In the genomic region with DNA sequence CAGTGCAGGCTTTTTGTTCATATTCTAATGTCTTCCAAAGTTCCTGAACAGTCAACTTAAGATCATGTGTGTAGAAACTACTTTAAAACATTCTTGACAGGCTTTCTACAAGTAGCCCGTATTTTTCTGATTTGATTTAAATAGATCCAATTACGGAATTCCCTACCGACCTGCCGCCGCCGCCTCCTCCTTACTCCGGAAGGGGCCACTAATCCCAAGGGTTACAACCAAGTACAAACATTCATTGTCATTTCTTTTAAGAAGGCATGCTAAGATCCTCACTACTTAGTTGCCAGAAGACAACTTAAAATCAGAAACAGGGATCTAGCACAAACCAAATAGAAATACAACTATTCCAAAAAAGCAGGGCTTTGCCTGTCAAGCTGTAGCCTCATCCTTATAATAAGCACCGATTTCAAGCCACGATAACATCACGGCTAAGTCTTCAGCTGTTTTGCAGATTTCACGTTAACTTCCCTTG, we compare ENCODE assay signal across 8 cellular contexts. TPM values are rescaled to one million over a fixed set of nuclear protein-coding genes. Genes with fewer than 3 reads are reported as not detected.
A peak's percentile ranks its signal among the peaks of the same experiment; 100 is the strongest.
DNase-seq lines count a peak whose midpoint lies in the region; ATAC-seq, FAIRE-seq and TF ChIP-seq lines count a peak whose summit lies in the region.

No MANE protein-coding gene starts in this region.

- CTCF ChIA-PET in HepG2 (lab: Yijun Ruan, JAX; ENCODE audit: low intra/inter-chr PET ratio, low total read pairs): no interaction called here

- peak overlapping the region; percentile 98 for H3K9ac ChIP-seq in HepG2 (ENCODE audit: insufficient read depth, low read depth, low read length)

- DNase-seq in COLO829 (ENCODE audit: low spot score) (peak; percentile 53), LNCaP clone FGC (ENCODE audit: low read depth) (no peak), brain pericyte (ENCODE audit: low read depth, low spot score) (peak; percentile 13), HepG2 (ENCODE audit: low spot score) (no peak), tibial nerve (ENCODE audit: low spot score in 2 of 2) (no peak)

- POLR2A ChIA-PET in HepG2 (lab: Yijun Ruan, JAX): interaction anchor here (1.5 to 2.3 kb wide), 3 partner anchors 19 to 108 kb away, joined by 4 to 15 read pairs (median 13); a partner anchor contains a TSS

- intact Hi-C loops in HepG2 (cut with micrococcal nuclease; ENCODE audit: unreplicated experiment): loop anchor here (2.0 kb wide), 2 partner anchors 25 to 107 kb away; no protein-coding TSS in a partner anchor

- TF ChIP-seq CTCF in LNCaP clone FGC (IDR thresholded peaks at IDR 0.05; ENCODE audit: control insufficient read depth, extremely low read depth, insufficient read depth) (no peak), HepG2 (CRISPR knock-in tag; IDR thresholded peaks at IDR 0.05) (no peak), tibial nerve (IDR thresholded peaks at IDR 0.05) (no peak)

- H3K4me2 ChIP-seq in HepG2 (ENCODE audit: low read depth, low read length): peak overlapping the region; percentile 98

- H3K9me3 ChIP-seq in HepG2 (ENCODE audit: low read length) (no peaks in the 10 kb centered on the region), tibial nerve (no peaks in the 10 kb centered on the region)

- H2AFZ ChIP-seq in HepG2 (ENCODE audit: low read length): no peak overlapping the region

- no peak for TF ChIP-seq RAD21 in HepG2 (CRISPR knock-in tag; IDR thresholded peaks at IDR 0.05)

- H3K4me3 ChIP-seq in LNCaP clone FGC (ENCODE audit: low read depth, low read length): peak overlapping the region; percentile 75
- peak overlapping the region; percentile 83 to 96 (median 93) for H3K4me3 ChIP-seq in HepG2 (replicated peaks in 1 of 3; ENCODE audit: insufficient read depth in 1 of 3, low read depth in 2 of 3, low read length in 3 of 3)
- H3K4me3 ChIP-seq in tibial nerve: peak overlapping the region; percentile 70 to 97 (median 74)

- FAIRE-seq in HepG2 (lab: Jason Lieb, UNC): no peak

- peaks cover 67% of the 10 kb centered on the region for H3K79me2 ChIP-seq in HepG2 (ENCODE audit: insufficient read depth, low read length)

- H3K27ac ChIP-seq in HepG2 (ENCODE audit: extremely low read length, insufficient read depth, low read length) (peak overlapping the region; percentile 93), tibial nerve (peak overlapping the region; percentile 68 to 99 (median 90))

- no peak for TF ChIP-seq POLR2A in HepG2 (IDR thresholded peaks at IDR 0.05; ENCODE audit: insufficient read depth in 1 of 2, low read depth in 2 of 2, low read length in 2 of 2)
- TF ChIP-seq POLR2A in tibial nerve (IDR thresholded peaks at IDR 0.05): no peak

- H3K27me3 ChIP-seq in HepG2 (ENCODE audit: control insufficient read depth in 1 of 2, insufficient read depth in 2 of 2, low read length in 2 of 2) (no peaks in the 10 kb centered on the region; a peak in 1 of 5 replicates), tibial nerve (no peaks in the 10 kb centered on the region)

- H3K4me1 ChIP-seq in HepG2 (ENCODE audit: insufficient read depth, low read length): peaks cover 66% of the 10 kb centered on the region
- peaks cover 3 to 48% (median 23%) of the 10 kb centered on the region in 4 donors for H3K4me1 ChIP-seq in tibial nerve

- BruUV-seq in HepG2 (replicated peaks; lab: Mats Ljungman, UMichigan): TSS peak; percentile 69

- under 1% methylated on average over 11 of the region's 11 CpGs for WGBS in HepG2 (ENCODE audit: low lambda C conversion rate)
- WGBS in tibial nerve, 2 donors: 0 to 1% methylated on average over 11 of the region's 11 CpGs

- in situ Hi-C loops in HepG2 (cut with HindIII; ENCODE audit: extremely low pct_ligation_motif_present, low pct_unique_long_range_greater_than_20kb): no loop called here

- no peak for TF ChIP-seq EP300 in HepG2 (IDR thresholded peaks at IDR 0.05; ENCODE audit: low read depth in 2 of 2, low read length in 2 of 2)
- no peak for TF ChIP-seq EP300 in HepG2 (CRISPR knock-in tag; IDR thresholded peaks at IDR 0.05; ENCODE audit: borderline replicate concordance)
- no peak for TF ChIP-seq EP300 in tibial nerve (IDR thresholded peaks at IDR 0.05)

- H3K36me3 ChIP-seq in HepG2 (replicated peaks in 1 of 2; ENCODE audit: control insufficient read depth in 1 of 2, insufficient read depth in 2 of 2, low read length in 2 of 2) (peaks cover 0 to 4% of the 10 kb centered on the region in 2 experiments; a peak in 1 of 5 replicates), tibial nerve (no peaks in the 10 kb centered on the region)

- peaks cover 41% of the 10 kb centered on the region for H4K20me1 ChIP-seq in HepG2 (ENCODE audit: insufficient read depth, low read length)

- ATAC-seq in HepG2 (peak; percentile 1), HG03095 (IDR thresholded peaks at IDR 0.05; ENCODE audit: unreplicated experiment) (no peak), GM21529 (IDR thresholded peaks at IDR 0.05; ENCODE audit: unreplicated experiment) (no peak), GM21619 (IDR thresholded peaks at IDR 0.05; ENCODE audit: unreplicated experiment) (no peak)

RNA-seq across cellular contexts. Expression of a gene that starts 0.8 kb away (rescaled TPM):
- total RNA-seq in HepG2 (2016; rRNA removed; fragmentation: Illumina TruSeq; extraction: Trizol) (78.2 and 125 TPM in 2 replicates), tibial nerve (10 to 100 TPM; 42.3 to 46.5 (median 45.1) TPM)
- 29.3 and 31.3 TPM in 2 replicates for total RNA-seq in HepG2 (2016; cell fraction: cytosol; rRNA removed; fragmentation: Illumina TruSeq; extraction: Trizol; ENCODE audit: low read depth)
- total RNA-seq in HepG2 (2016; cell fraction: insoluble cytoplasmic fraction; rRNA removed; fragmentation: Illumina TruSeq; extraction: Trizol): 75.2 and 121 TPM in 2 replicates
- total RNA-seq in HepG2 (2016; cell fraction: membrane; rRNA removed; fragmentation: Illumina TruSeq; extraction: Trizol): 44.0 and 44.1 TPM in 2 replicates
- 116 and 120 TPM in 2 replicates for total RNA-seq in HepG2 (2016; cell fraction: nucleus; rRNA removed; fragmentation: Illumina TruSeq; extraction: Trizol)
- polyA plus RNA-seq in HepG2 (2011; rRNA removed): 44.5 and 54.9 TPM in 2 replicates
- polyA plus RNA-seq in HepG2 (2011; cell fraction: cytosol; rRNA removed): 21.2 and 32.4 TPM in 2 replicates
- 28.0 and 34.3 TPM in 2 replicates for polyA plus RNA-seq in HepG2 (2011; cell fraction: nucleus; rRNA removed)
- polyA plus RNA-seq in HepG2 (2012): 37.7 and 54.6 TPM in 2 replicates
- 19.8 and 20.7 TPM in 2 replicates for polyA plus RNA-seq in HepG2 (2016; cell fraction: cytosol; fragmentation: Illumina TruSeq; extraction: Trizol; ENCODE audit: low read depth)
- polyA plus RNA-seq in HepG2 (2016; cell fraction: insoluble cytoplasmic fraction; fragmentation: Illumina TruSeq; extraction: Trizol; ENCODE audit: low read depth): 83.7 and 90.3 TPM in 2 replicates
- polyA plus RNA-seq in HepG2 (2016; cell fraction: membrane; fragmentation: Illumina TruSeq; extraction: Trizol; ENCODE audit: low read depth): 26.7 and 27.0 TPM in 2 replicates
- 48.5 and 54.4 TPM in 2 replicates for polyA plus RNA-seq in HepG2 (2016; cell fraction: nucleus; fragmentation: Illumina TruSeq; extraction: Trizol; ENCODE audit: insufficient read depth, low read depth)
- 27.8 and 38.2 TPM in 2 replicates for polyA minus RNA-seq in HepG2 (2011; rRNA and poly(A)+ RNA removed; ENCODE audit: low replicate concordance)
- polyA minus RNA-seq in HepG2 (2011; cell fraction: cytosol; rRNA and poly(A)+ RNA removed): 44.9 and 48.5 TPM in 2 replicates
- 188 and 197 TPM in 2 replicates for polyA minus RNA-seq in HepG2 (2011; cell fraction: nucleus; rRNA and poly(A)+ RNA removed)

RNA-seq across cellular contexts. Expression of a gene that starts 47.8 kb away (rescaled TPM):
- total RNA-seq in HepG2 (2016; rRNA removed; fragmentation: Illumina TruSeq; extraction: Trizol): 46.8 and 73.9 TPM in 2 replicates
- total RNA-seq in HepG2 (2016; cell fraction: cytosol; rRNA removed; fragmentation: Illumina TruSeq; extraction: Trizol; ENCODE audit: low read depth): 12.6 and 14.2 TPM in 2 replicates
- 48.2 and 65.2 TPM in 2 replicates for total RNA-seq in HepG2 (2016; cell fraction: insoluble cytoplasmic fraction; rRNA removed; fragmentation: Illumina TruSeq; extraction: Trizol)
- 60.9 and 67.5 TPM in 2 replicates for total RNA-seq in HepG2 (2016; cell fraction: membrane; rRNA removed; fragmentation: Illumina TruSeq; extraction: Trizol)
- total RNA-seq in HepG2 (2016; cell fraction: nucleus; rRNA removed; fragmentation: Illumina TruSeq; extraction: Trizol): 22.2 and 26.9 TPM in 2 replicates
- polyA plus RNA-seq in HepG2 (2011; rRNA removed): 22.3 and 26.9 TPM in 2 replicates
- 16.3 and 24.5 TPM in 2 replicates for polyA plus RNA-seq in HepG2 (2011; cell fraction: cytosol; rRNA removed)
- 8.2 and 10.7 TPM in 2 replicates for polyA plus RNA-seq in HepG2 (2011; cell fraction: nucleus; rRNA removed)
- polyA plus RNA-seq in HepG2 (2012): 46.9 and 47.5 TPM in 2 replicates
- 27.4 and 35.8 TPM in 2 replicates for polyA plus RNA-seq in HepG2 (2016; cell fraction: cytosol; fragmentation: Illumina TruSeq; extraction: Trizol; ENCODE audit: low read depth)
- 84.9 and 88.7 TPM in 2 replicates for polyA plus RNA-seq in HepG2 (2016; cell fraction: insoluble cytoplasmic fraction; fragmentation: Illumina TruSeq; extraction: Trizol; ENCODE audit: low read depth)
- polyA plus RNA-seq in HepG2 (2016; cell fraction: membrane; fragmentation: Illumina TruSeq; extraction: Trizol; ENCODE audit: low read depth): 69.2 and 75.1 TPM in 2 replicates
- 54.7 and 59.0 TPM in 2 replicates for polyA plus RNA-seq in HepG2 (2016; cell fraction: nucleus; fragmentation: Illumina TruSeq; extraction: Trizol; ENCODE audit: insufficient read depth, low read depth)
- 19.8 and 24.2 TPM in 2 replicates for polyA minus RNA-seq in HepG2 (2011; rRNA and poly(A)+ RNA removed; ENCODE audit: low replicate concordance)
- 14.4 and 17.2 TPM in 2 replicates for polyA minus RNA-seq in HepG2 (2011; cell fraction: cytosol; rRNA and poly(A)+ RNA removed)
- polyA minus RNA-seq in HepG2 (2011; cell fraction: nucleus; rRNA and poly(A)+ RNA removed): 12.0 and 12.3 TPM in 2 replicates
- total RNA-seq in tibial nerve: 10 to 100 TPM in 1 of 4 donors, 1 to 10 TPM in 3; 6.1 to 10.7 (median 7.8) TPM

Comparison
In these comparisons a context has a peak if more than half of its experiments do, and no peak if none do; other contexts are left out.
1. DNase-seq: peak in COLO829 (single experiment) and brain pericyte (single experiment); none in LNCaP clone FGC (single experiment), HepG2 (single experiment) and tibial nerve (0 of 2).
2. Peak in every context shown above with its lines, with median percentiles within 50 percentile points of each other: H3K4me3 ChIP-seq.